In genomic region chr15:55282284-55282833, GRCh38 we compare ENCODE assay signal across 9 cellular contexts. TPM values are rescaled to one million over a fixed set of nuclear protein-coding genes. Genes with fewer than 3 reads are reported as not detected.
DNase-seq lines count a peak whose midpoint lies in the region; ATAC-seq and TF ChIP-seq lines count a peak whose summit lies in the region.
"Had no signal": no experiment of that assay in that cellular context is flagged by ENCODE, and none has a peak within 500 bp of the region (broad histone marks: within the 10 kb centered on the region; RNA-seq: fewer than 3 reads in every experiment).

No MANE protein-coding gene starts in this region.

- H3F3A ChIP-seq in smooth muscle cell (ENCODE audit: low read depth): no peaks in the 10 kb centered on the region

- H3K9ac ChIP-seq in smooth muscle cell (ENCODE audit: low read depth): no peak overlapping the region

- no peaks in the 10 kb centered on the region for H3K27me3 ChIP-seq in smooth muscle cell (ENCODE audit: low read depth)

- ATAC-seq in GM18873 (IDR thresholded peaks at IDR 0.05; ENCODE audit: low FRiP score, unreplicated experiment): no peak
- ATAC-seq: WTC11 had no signal

- H2AFZ ChIP-seq in smooth muscle cell (ENCODE audit: low read depth): no peak overlapping the region

- no peaks in the 10 kb centered on the region for H3K4me1 ChIP-seq in smooth muscle cell (ENCODE audit: low read depth)

- H4K20me1 ChIP-seq in smooth muscle cell (ENCODE audit: low read depth): peaks cover 17% of the 10 kb centered on the region

- 52% methylated on average over 5 of the region's 5 CpGs for WGBS in smooth muscle cell (ENCODE audit: low lambda C conversion rate)

- H3K36me3 ChIP-seq in smooth muscle cell (ENCODE audit: low read depth): no peaks in the 10 kb centered on the region

- H3K27ac ChIP-seq in smooth muscle cell (ENCODE audit: low read depth): peak overlapping the region; percentile 46

- DNase-seq in HK-2 (ENCODE audit: unreplicated experiment) (peak; percentile 11), SKM-1 (lab: John Stamatoyannopoulos, UW; ENCODE audit: unreplicated experiment) (peak; percentile 64), epithelial cell of esophagus (ENCODE audit: low read depth) (peak; percentile 69), smooth muscle cell (lab: John Stamatoyannopoulos, UW; ENCODE audit: unreplicated experiment) (no peak), DMS 273 (lab: John Stamatoyannopoulos, UW; ENCODE audit: unreplicated experiment) (no peak), NCI-H774 (lab: John Stamatoyannopoulos, UW) (no peak)
- DNase-seq in stimulated activated CD4-positive, alpha-beta T cell treated with anti-CD3 and anti-CD28 coated beads, Interleukin-1b, Interleukin-23, amount 100 ng/mL, for 48 hours: no peak

- peaks cover 46% of the 10 kb centered on the region for H3K79me2 ChIP-seq in smooth muscle cell (ENCODE audit: low read depth)

- H3K4me2 ChIP-seq in smooth muscle cell: peak overlapping the region; percentile 59

- no peaks in the 10 kb centered on the region for H3K9me3 ChIP-seq in smooth muscle cell (replicated peaks; ENCODE audit: low read depth)

- TF ChIP-seq CTCF in epithelial cell of esophagus (IDR thresholded peaks at IDR 0.05; ENCODE audit: insufficient read depth, low read depth, low read length, missing control alignments): no peak
- no peak for TF ChIP-seq CTCF in smooth muscle cell (IDR thresholded peaks at IDR 0.05; ENCODE audit: borderline replicate concordance, insufficient read depth, poor library complexity, severe bottlenecking)

- no peak overlapping the region for H3K4me3 ChIP-seq in epithelial cell of esophagus (ENCODE audit: low read length)
- H3K4me3 ChIP-seq in smooth muscle cell: no peak overlapping the region

RNA-seq across cellular contexts. Expression of gene RAB27A, which starts 7.3 kb away (rescaled TPM):
- total RNA-seq in smooth muscle cell: 14.6 and 18.0 TPM in 2 replicates
- 15.6 and 16.6 TPM in 2 replicates for polyA plus RNA-seq in smooth muscle cell

RNA-seq across cellular contexts. Expression of gene PIGBOS1, which starts 36.6 kb away (rescaled TPM):
- total RNA-seq in smooth muscle cell: 14.6 and 32.2 TPM in 2 replicates
- polyA plus RNA-seq in smooth muscle cell: 18.4 and 25.0 TPM in 2 replicates

RNA-seq across cellular contexts. Expression of gene PIGB, which starts 36.7 kb away (rescaled TPM):
- 12.9 and 18.8 TPM in 2 replicates for total RNA-seq in smooth muscle cell
- polyA plus RNA-seq in smooth muscle cell: 10.4 and 11.1 TPM in 2 replicates

Comparison
In these comparisons a context has a peak if more than half of its experiments do, and no peak if none do; other contexts are left out.
1. DNase-seq: peak in HK-2 (single experiment), SKM-1 (single experiment) and epithelial cell of esophagus (single experiment); none in smooth muscle cell (single experiment), DMS 273 (single experiment), stimulated activated CD4-positive, alpha-beta T cell treated with anti-CD3 and anti-CD28 coated beads, Interleukin-1b, Interleukin-23, amount 100 ng/mL, for 48 hours (single experiment) and NCI-H774 (single experiment).